ENCODE assay signal across 24 cellular contexts in the genomic region with DNA sequence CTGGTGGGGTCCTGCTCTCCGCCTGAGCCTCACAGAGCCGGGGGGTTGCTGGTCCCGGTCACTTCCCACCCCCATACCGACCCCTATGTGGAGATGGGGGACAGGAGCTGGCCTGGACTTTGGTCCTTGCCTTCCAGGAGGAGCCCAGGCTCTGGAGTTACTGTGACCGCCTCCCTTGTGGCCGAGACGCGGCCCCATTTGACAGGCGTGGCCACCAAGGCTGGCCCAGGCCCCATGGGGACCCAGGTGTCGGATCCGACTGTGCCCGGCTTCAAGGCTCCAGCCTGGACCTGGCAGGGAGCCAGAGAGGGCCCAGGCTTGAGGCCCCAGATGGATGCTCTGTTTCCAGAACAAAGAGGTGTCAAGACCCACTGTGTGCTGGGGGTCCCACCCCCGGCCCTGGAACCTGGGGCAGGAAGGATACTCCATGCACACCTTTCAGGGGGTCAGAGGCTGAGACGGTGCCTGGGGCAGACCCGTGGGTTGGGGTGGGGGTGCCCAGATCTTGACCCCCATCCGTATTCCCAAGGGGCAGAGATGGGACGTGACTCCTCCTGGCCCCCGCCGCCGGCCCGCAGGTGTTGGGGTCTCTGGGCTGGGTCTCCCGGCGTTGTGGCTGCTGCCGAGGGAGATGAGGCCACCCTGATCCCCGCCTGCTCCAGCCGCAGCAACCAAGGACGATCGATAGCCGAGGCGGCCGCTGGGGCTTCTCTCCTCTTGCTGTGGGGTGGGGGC. TPM values are rescaled to one million over a fixed set of nuclear protein-coding genes. Genes with fewer than 3 reads are reported as not detected.
DNase-seq lines count a peak whose midpoint lies in the region; ATAC-seq, FAIRE-seq and TF ChIP-seq lines count a peak whose summit lies in the region.
"Had no signal": no experiment of that assay in that cellular context is flagged by ENCODE, and none has a peak within 500 bp of the region (broad histone marks: within the 10 kb centered on the region; RNA-seq: fewer than 3 reads in every experiment).

No MANE protein-coding gene starts in this region.

- H3K9me1 ChIP-seq in K562 (ENCODE audit: control insufficient read depth, insufficient read depth, low read length): no peaks in the 10 kb centered on the region

- no peak for FAIRE-seq in K562 (lab: Jason Lieb, UNC)
- FAIRE-seq: GM12892, HTR-8/SVneo had no signal

- H2AFZ ChIP-seq in K562 (ENCODE audit: low read depth, low read length): no peak overlapping the region

- no TSS peak for BruUV-seq in K562 (replicated peaks; lab: Mats Ljungman, UMichigan)

- TF ChIP-seq EP300 in K562 (IDR thresholded peaks at IDR 0.05; ENCODE audit: low read length) (no peak), sigmoid colon (IDR thresholded peaks at IDR 0.05) (no peak)

- in situ Hi-C loops in K562 (cut with MboI): no loop called here

- TF ChIP-seq POLR2A in K562 (conservative IDR thresholded peaks at IDR 0.05): no peak
- TF ChIP-seq POLR2A in sigmoid colon (IDR thresholded peaks at IDR 0.05): no peak

- POLR2A ChIA-PET in K562 (lab: Yijun Ruan, JAX): no interaction called here

- H3K36me3 ChIP-seq in K562 (ENCODE audit: control insufficient read depth, insufficient read depth, low read length) (no peaks in the 10 kb centered on the region), sigmoid colon (no peaks in the 10 kb centered on the region)
- H3K36me3 ChIP-seq: SJCRH30 had no signal

- no peaks in the 10 kb centered on the region for H3K79me2 ChIP-seq in K562 (ENCODE audit: control insufficient read depth, insufficient read depth, low read length)

- H3K27me3 ChIP-seq in K562 (ENCODE audit: control insufficient read depth in 2 of 2, insufficient read depth in 2 of 2, low read length in 2 of 2): peaks cover 17 to 38% of the 10 kb centered on the region in 2 experiments; a peak in 4 of 5 replicates
- peaks cover 17 to 46% (median 33%) of the 10 kb centered on the region in 3 donors for H3K27me3 ChIP-seq in sigmoid colon

- H4K20me1 ChIP-seq in K562 (replicated peaks; ENCODE audit: control insufficient read depth, insufficient read depth, low read length): no peaks in the 10 kb centered on the region; the same call in 1 of the 2 replicates

- H3K4me1 ChIP-seq in K562 (replicated peaks in 1 of 2; ENCODE audit: control insufficient read depth in 2 of 2, insufficient read depth in 2 of 2, low read length in 2 of 2) (peaks cover 0 to 33% of the 10 kb centered on the region in 2 experiments; a peak in 1 of 5 replicates), sigmoid colon (no peaks in the 10 kb centered on the region)
- H3K4me1 ChIP-seq: SJCRH30 had no signal

- ATAC-seq in K562 (no peak), GM21390 (IDR thresholded peaks at IDR 0.05; ENCODE audit: unreplicated experiment) (no peak)
- ATAC-seq in stimulated activated naive CD8-positive, alpha-beta T cell treated with anti-CD3 and anti-CD28 coated beads, Interleukin-15, Interleukin-2, amounts not matched to agents 100 U/mL and 50 U/mL, for 24 hours: no peak

- no peak overlapping the region for H3K4me2 ChIP-seq in K562 (ENCODE audit: insufficient read depth, low read length)

- 6% methylated on average over 29 of the region's 31 CpGs for WGBS in K562 (ENCODE audit: insufficient coverage, low coverage, missing lambda C conversion rate)
- WGBS in sigmoid colon, 2 donors: 38 to 65% methylated on average over 31 of the region's 31 CpGs

- DNase-seq in NCI-H82 (lab: John Stamatoyannopoulos, UW) (peak; percentile 20), NCI-H82 treated with DMSO at 0.1 percent for 48 hours (lab: John Stamatoyannopoulos, UW; ENCODE audit: unreplicated experiment) (no peak), HuH-7 (ENCODE audit: low spot score) (peak; percentile 67), K562 (ENCODE audit: extremely low read depth in 1 of 4, low spot score in 3 of 4) (peak in 1 of 4 experiments; percentile 32), sigmoid colon (peak; percentile 59), NCI-H1092 (lab: John Stamatoyannopoulos, UW) (no peak)
- no peak for DNase-seq in stimulated activated naive CD8-positive, alpha-beta T cell treated with anti-CD3 and anti-CD28 coated beads, Interleukin-15, Interleukin-2, amounts not matched to agents 100 U/mL and 50 U/mL, for 24 hours
- DNase-seq: CD4-positive, alpha-beta T cell; DMS79; HCEC 1CT; KBM-7; MV-4-11; NCI-H1417 treated with DMSO at 0.1 percent for 48 hours; NCI-H187 treated with DMSO at 0.1 percent for 48 hours; NCI-H2227 treated with DMSO at 0.1 percent for 48 hours; NCI-H510A treated with DMSO at 0.1 percent for 48 hours; NCI-H774; SJCRH30 had no signal

- TF ChIP-seq RAD21 in K562 (CRISPR knock-in tag; conservative IDR thresholded peaks at IDR 0.05 in 1 of 2, IDR thresholded peaks at IDR 0.05 in 1 of 2): no peak

- H3K4me3 ChIP-seq in K562 (no peak overlapping the region), sigmoid colon (no peak overlapping the region)
- H3K4me3 ChIP-seq: SJCRH30 had no signal

- H3K27ac ChIP-seq in K562 (ENCODE audit: extremely low read depth, low read depth, low read length): no peak overlapping the region
- no peak overlapping the region for H3K27ac ChIP-seq in sigmoid colon
- H3K27ac ChIP-seq: 22Rv1, RWPE1, SJCRH30 had no signal

- CTCF ChIA-PET in K562 (lab: Yijun Ruan, JAX; ENCODE audit: low intra/inter-chr PET ratio): no interaction called here

- TF ChIP-seq CTCF in K562 (IDR thresholded peaks at IDR 0.05 in 2 of 3, conservative IDR thresholded peaks at IDR 0.05 in 1 of 3; ENCODE audit: insufficient read depth in 2 of 3, low read depth in 1 of 3, low read length in 3 of 3) (no peak), sigmoid colon (IDR thresholded peaks at IDR 0.05) (no peak)

- 0 out of 4 replicates have a peak overlapping the region, but pooled peaks of 1 of the 2 experiments have one; percentile 52 for H3K9ac ChIP-seq in K562 (ENCODE audit: insufficient read depth in 1 of 2, low read depth in 2 of 2, low read length in 2 of 2)

- intact Hi-C loops in K562 (cut with micrococcal nuclease): no loop called here
- intact Hi-C loops in sigmoid colon (cut with DNase I): no loop called here

- H3K9me3 ChIP-seq in K562 (replicated peaks; ENCODE audit: control insufficient read depth, insufficient read depth, low read depth, low read length) (peaks cover 8% of the 10 kb centered on the region; the same call in 1 of the 2 replicates), sigmoid colon (no peaks in the 10 kb centered on the region)
- H3K9me3 ChIP-seq: SJCRH30 had no signal

TF ChIP-seq in K562, 482 proteins besides CTCF, POLR2A, EP300 and RAD21 (continues in another document):
- TF ChIP-seq ZNF41 (CRISPR knock-in tag; conservative IDR thresholded peaks at IDR 0.05) (peak; percentile 47; the same call in 1 of the 2 replicates), NFIC (IDR thresholded peaks at IDR 0.05) (peak; percentile 85), MED1 (CRISPR knock-in tag; IDR thresholded peaks at IDR 0.05; ENCODE audit: borderline replicate concordance) (no peak), SRSF7 (optimal IDR thresholded peaks at IDR 0.05; ENCODE audit: low read depth, low read length) (no peak), KLF16 (IDR thresholded peaks at IDR 0.05) (no peak), ZNF76 (CRISPR knock-in tag; IDR thresholded peaks at IDR 0.05; ENCODE audit: borderline replicate concordance) (no peak)

RNA-seq across cellular contexts. Expression of gene TCF3, which starts 47.8 kb away (rescaled TPM):
- total RNA-seq in K562 (2011; cell fraction: chromatin; rRNA removed; ENCODE audit: low replicate concordance): 46.3 and 93.5 TPM in 2 replicates
- total RNA-seq in K562 (2011; cell fraction: nucleolus; rRNA removed): 72.8 and 74.5 TPM in 2 replicates
- total RNA-seq in K562 (2011; cell fraction: nucleoplasm; rRNA removed): 46.6 and 55.9 TPM in 2 replicates
- 201 and 273 TPM in 2 replicates for total RNA-seq in K562 (2014; rRNA removed)
- total RNA-seq in K562 (2014; rRNA removed; fragmentation: Illumina TruSeq; extraction: Trizol): 34.6 and 36.1 TPM in 2 replicates
- 84.0 and 96.5 TPM in 2 replicates for total RNA-seq in K562 (2015; rRNA removed; fragmentation: Illumina TruSeq; extraction: Trizol)
- total RNA-seq in K562 (2021): 229 and 259 TPM in 2 replicates
- 61.7 and 62.0 TPM in 2 replicates for polyA plus RNA-seq in K562 (2011; rRNA removed)
- polyA plus RNA-seq in K562 (2011; cell fraction: cytosol; rRNA removed): 76.1 and 277 TPM in 2 replicates
- 97.7 and 198 TPM in 2 replicates for polyA plus RNA-seq in K562 (2011; cell fraction: nucleus; rRNA removed)
- polyA plus RNA-seq in K562 (2012): 117 and 145 TPM in 2 replicates
- polyA plus RNA-seq in K562 (2014; fragmentation: Illumina TruSeq; extraction: Trizol): 84.9 and 128 TPM in 2 replicates
- 1 to 10 TPM; 5.6 to 5.7 TPM for polyA plus RNA-seq in K562 (2014; fragmentation: Nextera tagmentation; extraction: Ambion mirVana)
- polyA plus RNA-seq in K562 (2014; rRNA removed): 171 and 173 TPM in 2 replicates
- polyA minus RNA-seq in K562 (2011; rRNA and poly(A)+ RNA removed): 17.3 and 29.0 TPM in 2 replicates
- 92.9 and 128 TPM in 2 replicates for polyA minus RNA-seq in K562 (2011; cell fraction: cytosol; rRNA and poly(A)+ RNA removed)
- polyA minus RNA-seq in K562 (2011; cell fraction: nucleus; rRNA and poly(A)+ RNA removed): 30.5 and 31.8 TPM in 2 replicates
- total RNA-seq in sigmoid colon: 10 to 100 TPM; 29.6 to 50.2 (median 31.8) TPM
- polyA plus RNA-seq in sigmoid colon: 10 to 100 TPM; 18.6 to 66.9 (median 28.4) TPM

RNA-seq across cellular contexts. Expression of gene ONECUT3, which starts 53.1 kb away (rescaled TPM):
- 0.12 TPM in 1 of 2 replicates, not detected in the other for total RNA-seq in K562 (2011; cell fraction: chromatin; rRNA removed; ENCODE audit: low replicate concordance)
- not detected in 2 replicates for total RNA-seq in K562 (2011; cell fraction: nucleolus; rRNA removed)
- total RNA-seq in K562 (2011; cell fraction: nucleoplasm; rRNA removed): 0.08 TPM in 1 of 2 replicates, not detected in the other
- total RNA-seq in K562 (2014; rRNA removed) (not detected in 2 replicates), K562 (2014; rRNA removed; fragmentation: Illumina TruSeq; extraction: Trizol) (not detected in 2 replicates), K562 (2015; rRNA removed; fragmentation: Illumina TruSeq; extraction: Trizol) (not detected in 2 replicates), K562 (2021) (not detected in 2 replicates), sigmoid colon (not detected)
- polyA plus RNA-seq in K562 (2011; rRNA removed) (0.01 TPM in 1 of 2 replicates, not detected in the other), K562 (2014; fragmentation: Illumina TruSeq; extraction: Trizol) (not detected in 2 replicates), K562 (2014; fragmentation: Nextera tagmentation; extraction: Ambion mirVana) (not detected), K562 (2014; rRNA removed) (not detected in 2 replicates), sigmoid colon (not detected)
- polyA plus RNA-seq in K562 (2011; cell fraction: cytosol; rRNA removed): 0.01 and 0.04 TPM in 2 replicates
- polyA plus RNA-seq in K562 (2011; cell fraction: nucleus; rRNA removed): 0.06 and 0.14 TPM in 2 replicates
- 0.01 and 0.07 TPM in 2 replicates for polyA plus RNA-seq in K562 (2012)
- 0.03 TPM in 1 of 2 replicates, not detected in the other for polyA minus RNA-seq in K562 (2011; rRNA and poly(A)+ RNA removed)
- not detected in 2 replicates for polyA minus RNA-seq in K562 (2011; cell fraction: cytosol; rRNA and poly(A)+ RNA removed)
- not detected in 2 replicates for polyA minus RNA-seq in K562 (2011; cell fraction: nucleus; rRNA and poly(A)+ RNA removed)
- total RNA-seq: CD4-positive, alpha-beta T cell; SJCRH30 had no signal
- polyA plus RNA-seq: AG04450 had no signal

Comparison
In these comparisons a context has a peak if more than half of its experiments do, and no peak if none do; other contexts are left out.
1. DNase-seq: peak in NCI-H82 (single experiment), HuH-7 (single experiment) and sigmoid colon (single experiment); none in NCI-H82 treated with DMSO at 0.1 percent for 48 hours (single experiment), stimulated activated naive CD8-positive, alpha-beta T cell treated with anti-CD3 and anti-CD28 coated beads, Interleukin-15, Interleukin-2, amounts not matched to agents 100 U/mL and 50 U/mL, for 24 hours (single experiment) and NCI-H1092 (single experiment).